Comparison of ENCODE assay signal across 8 cellular contexts in the genomic region with DNA sequence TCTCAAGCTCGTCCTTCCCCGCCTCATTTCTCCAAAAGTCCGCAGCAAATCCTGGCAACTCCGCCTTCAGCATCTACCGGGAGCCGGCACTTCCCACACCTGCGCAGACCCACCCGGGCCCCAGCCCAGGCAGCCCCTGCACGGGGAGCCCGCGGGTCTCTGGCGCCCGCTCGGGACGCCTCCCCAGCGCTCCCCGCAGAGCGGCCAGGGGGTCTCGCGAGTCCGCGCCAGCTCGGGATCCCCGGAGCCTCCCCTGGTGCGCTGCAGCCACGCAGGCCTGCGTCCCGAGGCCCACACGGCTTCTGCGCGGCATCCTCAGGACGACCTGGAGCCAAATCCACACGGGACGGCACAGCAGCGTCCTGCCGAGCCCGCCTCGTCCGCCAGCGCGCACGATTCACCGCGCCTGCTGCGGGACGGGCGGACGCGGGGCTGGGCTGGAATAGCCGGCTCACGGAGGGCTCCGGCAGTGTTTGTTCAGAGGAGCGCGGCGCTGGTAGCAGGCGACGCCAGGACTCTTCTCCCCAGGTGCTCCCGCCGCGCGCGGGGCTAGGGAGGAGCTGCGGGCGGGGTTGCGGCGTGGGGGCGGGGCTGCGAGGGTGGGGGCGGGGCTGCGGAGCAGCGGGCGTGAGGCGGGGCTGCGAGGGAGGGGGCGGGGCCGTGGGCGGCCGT. TPM values are rescaled to one million over a fixed set of nuclear protein-coding genes. Genes with fewer than 3 reads are reported as not detected.
DNase-seq lines count a peak whose midpoint lies in the region; ATAC-seq and TF ChIP-seq lines count a peak whose summit lies in the region.

No MANE protein-coding gene starts in this region.

- H3K27ac ChIP-seq in brain microvascular endothelial cell = no peak overlapping the region
- peak overlapping the region; percentile 71 for H3K27ac ChIP-seq in suprapubic skin

- no peak for DNase-seq in activated CD4-positive, CD25-positive, alpha-beta regulatory T cell treated with anti-CD3 and anti-CD28 coated beads, Interleukin-2, amount 50 U/mL, for 72 hours
- DNase-seq in NCI-H2196 treated with DMSO at 0.1 percent for 48 hours (lab: John Stamatoyannopoulos, UW; ENCODE audit: unreplicated experiment) (peak; percentile 66), brain microvascular endothelial cell (no peak), left kidney (ENCODE audit: low read depth, low spot score) (peak; percentile 89), suprapubic skin (ENCODE audit: low spot score in 2 of 2) (peak in 1 of 2 donors; percentile 86)
- no peak for DNase-seq in activated CD4-positive, alpha-beta T cell treated with anti-CD3 and anti-CD28 coated beads for 1 hour

- 0% methylated on average over 36 of the region's 78 CpGs for WGBS in suprapubic skin

- no peak for TF ChIP-seq EP300 in suprapubic skin (IDR thresholded peaks at IDR 0.05)

- no peak for TF ChIP-seq POLR2A in suprapubic skin (IDR thresholded peaks at IDR 0.05)

- H3K27me3 ChIP-seq in brain microvascular endothelial cell (replicated peaks) (peaks cover 8% of the 10 kb centered on the region), suprapubic skin (no peaks in the 10 kb centered on the region)

- no peaks in the 10 kb centered on the region for H3K36me3 ChIP-seq in brain microvascular endothelial cell (replicated peaks)
- H3K36me3 ChIP-seq in suprapubic skin = no peaks in the 10 kb centered on the region

- peak; percentile 33 to 42 for ATAC-seq in activated CD4-positive, CD25-positive, alpha-beta regulatory T cell treated with anti-CD3 and anti-CD28 coated beads, Interleukin-2, amount 50 U/mL, for 24 hours
- ATAC-seq in HG02938 (IDR thresholded peaks at IDR 0.05; ENCODE audit: unreplicated experiment) = peak; percentile 38

- H3K4me3 ChIP-seq in brain microvascular endothelial cell (ENCODE audit: low read depth, low read length) = peak overlapping the region; percentile 57
- peak overlapping the region; percentile 95 for H3K4me3 ChIP-seq in suprapubic skin

- no peak for TF ChIP-seq CTCF in brain microvascular endothelial cell (IDR thresholded peaks at IDR 0.05; ENCODE audit: low read depth, low read length, missing control alignments)
- no peak for TF ChIP-seq CTCF in suprapubic skin (IDR thresholded peaks at IDR 0.05)

- in situ Hi-C loops in brain microvascular endothelial cell (cut with HindIII; ENCODE audit: low pct_ligation_motif_present, low sequenced_read_pairs) = no loop called here

- H3K9me3 ChIP-seq in suprapubic skin = no peaks in the 10 kb centered on the region

- peaks cover 59% of the 10 kb centered on the region for H3K4me1 ChIP-seq in suprapubic skin

RNA-seq across cellular contexts. Expression of gene PHRF1, which starts 0.8 kb away (rescaled TPM):
- 10 to 100 TPM; 27.9 to 55.6 (median 42.0) TPM for total RNA-seq in suprapubic skin

RNA-seq across cellular contexts. Expression of gene RASSF7, which starts 14.7 kb away (rescaled TPM):
- total RNA-seq in suprapubic skin = 100 to 1,000 TPM in 1 of 4 donors, 10 to 100 TPM in 3; 82.6 to 113 (median 87.0) TPM

RNA-seq across cellular contexts. Expression of gene LMNTD2, which starts 14.9 kb away (rescaled TPM):
- total RNA-seq in suprapubic skin = 10 to 100 TPM in 1 of 4 donors, 1 to 10 TPM in 3; 6.3 to 17.8 (median 8.7) TPM

RNA-seq across cellular contexts. Expression of gene LRRC56, which starts 38.1 kb away (rescaled TPM):
- 1 to 10 TPM; 1.7 to 2.4 (median 2.1) TPM for total RNA-seq in suprapubic skin

RNA-seq across cellular contexts. Expression of gene HRAS, which starts 40.1 kb away (rescaled TPM):
- 100 to 1,000 TPM in 2 of 4 donors, 10 to 100 TPM in 2; 82.9 to 131 (median 96.2) TPM for total RNA-seq in suprapubic skin

Comparison
In these comparisons a context has a peak if more than half of its experiments do, and no peak if none do; other contexts are left out.
1. DNase-seq: peak in NCI-H2196 treated with DMSO at 0.1 percent for 48 hours (single experiment) and left kidney (single experiment); none in activated CD4-positive, CD25-positive, alpha-beta regulatory T cell treated with anti-CD3 and anti-CD28 coated beads, Interleukin-2, amount 50 U/mL, for 72 hours (single experiment), brain microvascular endothelial cell (single experiment) and activated CD4-positive, alpha-beta T cell treated with anti-CD3 and anti-CD28 coated beads for 1 hour (single experiment).